10 cellular contexts compared by ENCODE assay signal in genomic region chr2:61534926-61535325, GRCh38. TPM values are rescaled to one million over a fixed set of nuclear protein-coding genes. Genes with fewer than 3 reads are reported as not detected.
A peak's percentile ranks its signal among the peaks of the same experiment; 100 is the strongest.
DNase-seq lines count a peak whose midpoint lies in the region; ATAC-seq, FAIRE-seq and TF ChIP-seq lines count a peak whose summit lies in the region.
"Had no signal": no experiment of that assay in that cellular context is flagged by ENCODE, and none has a peak within 500 bp of the region (broad histone marks: within the 10 kb centered on the region; RNA-seq: fewer than 3 reads in every experiment).

No MANE protein-coding gene starts in this region.

- peak overlapping the region; percentile 68 to 99 (median 94) for H3K4me3 Mint-ChIP-seq in CD8-positive, alpha-beta memory T cell

- H3K4me2 ChIP-seq in MM.1S (ENCODE audit: low read depth, low read length), result peak overlapping the region; percentile 83

- CTCF ChIA-PET in CD8-positive, alpha-beta memory T cell (lab: Charles Lee), result interaction anchor here (0.8 to 2.7 kb wide), 2 partner anchors 16 to 109 kb away, joined by 3 to 9 read pairs; no protein-coding TSS in a partner anchor

- intact Hi-C loops in dorsolateral prefrontal cortex (cut with DNase I), result loop anchor here (5.0 to 10.0 kb wide), 6 partner anchors 157 to 390 kb away; partner anchors contain the start of genes FAM161A (in 2 of the 2) and COMMD1 (in 1 of the 2)

- no peaks in the 10 kb centered on the region for H3K9me2 ChIP-seq in MM.1S (replicated peaks; ENCODE audit: insufficient read depth, low read length)

- no peak for ATAC-seq in GM18861 (IDR thresholded peaks at IDR 0.05; ENCODE audit: unreplicated experiment)

- H3K4me1 ChIP-seq in CD8-positive, alpha-beta memory T cell (ENCODE audit: insufficient read depth, low read length), result peaks cover 44% of the 10 kb centered on the region
- H3K4me1 ChIP-seq in MM.1S (ENCODE audit: low read length) (peaks cover 13% of the 10 kb centered on the region), neuron (ENCODE audit: insufficient read depth, low read length) (peaks cover 42% of the 10 kb centered on the region), small intestine (ENCODE audit: control insufficient read depth in 2 of 2, insufficient read depth in 1 of 2, low read depth in 1 of 2, low read length in 1 of 2) (peaks cover 0 to 13% of the 10 kb centered on the region in 2 donors)

- no peaks in the 10 kb centered on the region for H3K9me3 ChIP-seq in CD8-positive, alpha-beta memory T cell (ENCODE audit: low read length)
- no peaks in the 10 kb centered on the region for H3K9me3 ChIP-seq in MM.1S (replicated peaks; ENCODE audit: insufficient read depth, low read length)
- no peaks in the 10 kb centered on the region for H3K9me3 ChIP-seq in neuron (ENCODE audit: low read length)
- no peaks in the 10 kb centered on the region for H3K9me3 ChIP-seq in small intestine (ENCODE audit: control insufficient read depth, low read depth)

- H3K27ac ChIP-seq in CD8-positive, alpha-beta memory T cell (ENCODE audit: low read depth, low read length), result peak overlapping the region; percentile 17
- H3K27ac ChIP-seq in MM.1S (ENCODE audit: low read length), result no peak overlapping the region
- H3K27ac ChIP-seq in dorsolateral prefrontal cortex, result peak overlapping the region in 23 of 59 donors; percentile 3 to 99 (median 96)
- no peak overlapping the region for H3K27ac ChIP-seq in small intestine (ENCODE audit: low read depth in 1 of 2, low read length in 1 of 2)

- H3F3A ChIP-seq in MM.1S (ENCODE audit: insufficient read depth, low read length), result peaks cover 34% of the 10 kb centered on the region

- H2AFZ ChIP-seq in MM.1S (ENCODE audit: low read length) (no peak overlapping the region), neuron (ENCODE audit: low read depth, low read length) (no peak overlapping the region)

- H3K9ac ChIP-seq in MM.1S (ENCODE audit: low read length), result peak overlapping the region; percentile 99; the same call in 1 of the 2 replicates

- no peaks in the 10 kb centered on the region for H3K36me3 ChIP-seq in CD8-positive, alpha-beta memory T cell (ENCODE audit: insufficient read depth, low read length)
- peaks cover 5% of the 10 kb centered on the region; the same call in 1 of the 2 replicates for H3K36me3 ChIP-seq in MM.1S (replicated peaks; ENCODE audit: insufficient read depth, low read length)
- peaks cover 23% of the 10 kb centered on the region for H3K36me3 ChIP-seq in neuron (ENCODE audit: insufficient read depth, low read length)
- no peaks in the 10 kb centered on the region for H3K36me3 ChIP-seq in small intestine (ENCODE audit: control insufficient read depth in 2 of 2, insufficient read depth in 2 of 2, low read length in 2 of 2)

- WGBS in small intestine, 3 donors, result 14 to 21% (median 17%) methylated on average over 2 of the region's 2 CpGs

- H3K79me2 ChIP-seq in MM.1S (ENCODE audit: low read length), result peaks cover 80% of the 10 kb centered on the region

- POLR2A ChIA-PET in CD8-positive, alpha-beta memory T cell (lab: Charles Lee), result interaction anchor here (0.6 kb wide), 1 partner anchor 528 kb away, joined by 4 read pairs; no protein-coding TSS in a partner anchor

- no peaks in the 10 kb centered on the region for H3K9me3 Mint-ChIP-seq in CD8-positive, alpha-beta memory T cell

- TF ChIP-seq CTCF in MM.1S (IDR thresholded peaks at IDR 0.05; ENCODE audit: low read length), result no peak
- TF ChIP-seq CTCF in dorsolateral prefrontal cortex (IDR thresholded peaks at IDR 0.05 in 54 of 56, conservative IDR thresholded peaks at IDR 0.05 in 2 of 56; ENCODE audit: low read depth in 1 of 56, partially characterized antibody in 56 of 56), result no peak

- peak overlapping the region in 7 of 8 donors; percentile 65 to 97 (median 94) for H3K27ac Mint-ChIP-seq in CD8-positive, alpha-beta memory T cell

- H3K4me1 Mint-ChIP-seq in CD8-positive, alpha-beta memory T cell, result peaks cover 56 to 72% (median 65%) of the 10 kb centered on the region in 3 donors

- H3K27me3 Mint-ChIP-seq in CD8-positive, alpha-beta memory T cell, result peaks cover 0 to 7% of the 10 kb centered on the region in 2 donors

- peaks cover 0 to 35% (median 2%) of the 10 kb centered on the region in 3 donors for H3K36me3 Mint-ChIP-seq in CD8-positive, alpha-beta memory T cell

- H4K20me1 ChIP-seq in MM.1S (ENCODE audit: insufficient read depth, low read length), result peaks cover 52% of the 10 kb centered on the region

- no peak for FAIRE-seq in small intestine (lab: Jason Lieb, UNC)

- no peak for DNase-seq in CD8-positive, alpha-beta memory T cell
- DNase-seq in MM.1S (no peak), dorsolateral prefrontal cortex (no peak), small intestine (no peak), NCI-H1092 treated with DMSO at 0.1 percent for 48 hours (lab: John Stamatoyannopoulos, UW) (no peak), NCI-H446 (lab: John Stamatoyannopoulos, UW) (no peak)
- DNase-seq: cortex of kidney, NCI-H446 treated with DMSO at 0.1 percent for 48 hours had no signal

- peak overlapping the region; percentile 81 for H3K4me3 ChIP-seq in CD8-positive, alpha-beta memory T cell (ENCODE audit: low read length)
- H3K4me3 ChIP-seq in MM.1S (ENCODE audit: low read length) (peak overlapping the region; percentile 87), dorsolateral prefrontal cortex (peak overlapping the region in 48 of 59 donors; percentile 61 to 96 (median 80)), neuron (ENCODE audit: low read length) (peak overlapping the region; percentile 75), small intestine (ENCODE audit: low read depth in 1 of 2, low read length in 2 of 2) (no peak overlapping the region)

- no peaks in the 10 kb centered on the region for H3K27me3 ChIP-seq in CD8-positive, alpha-beta memory T cell (ENCODE audit: insufficient read depth, low read length, poor library complexity, severe bottlenecking)
- H3K27me3 ChIP-seq in MM.1S (replicated peaks; ENCODE audit: insufficient read depth, low read length) (no peaks in the 10 kb centered on the region), dorsolateral prefrontal cortex (no peaks in the 10 kb centered on the region), neuron (ENCODE audit: insufficient read depth, low read length) (no peaks in the 10 kb centered on the region), small intestine (ENCODE audit: control insufficient read depth in 2 of 2, insufficient read depth in 2 of 2, low read length in 2 of 2) (no peaks in the 10 kb centered on the region)

RNA-seq across cellular contexts. Expression of gene XPO1, which starts 3.2 kb away (rescaled TPM):
- total RNA-seq in CD8-positive, alpha-beta memory T cell, result 100 to 1,000 TPM; 207 to 217 TPM
- polyA plus RNA-seq in CD8-positive, alpha-beta memory T cell, result 42.3 TPM
- 100 to 1,000 TPM; 103 to 387 (median 148) TPM for total RNA-seq in dorsolateral prefrontal cortex
- polyA plus RNA-seq in small intestine, result 10 to 100 TPM; 15.9 to 54.4 (median 23.9) TPM

Comparison
In these comparisons a context has a peak if more than half of its experiments do, and no peak if none do; other contexts are left out.
1. H3K4me3 ChIP-seq: peak in CD8-positive, alpha-beta memory T cell (single experiment), MM.1S (single experiment), dorsolateral prefrontal cortex (48 of 59) and neuron (single experiment); none in small intestine (0 of 2).